In genomic region chr14:68141531-68142088, GRCh38 we compare ENCODE assay signal across 13 cellular contexts.
DNase-seq lines count a peak whose midpoint lies in the region; ATAC-seq and TF ChIP-seq lines count a peak whose summit lies in the region.
"Had no signal": no experiment of that assay in that cellular context is flagged by ENCODE, and none has a peak within 500 bp of the region (broad histone marks: within the 10 kb centered on the region; RNA-seq: fewer than 3 reads in every experiment).

No MANE protein-coding gene starts in this region.

- ATAC-seq in GM21528 (IDR thresholded peaks at IDR 0.05; ENCODE audit: low FRiP score, unreplicated experiment) = no peak

- peak overlapping the region; percentile 98 for H3K27ac ChIP-seq in GM23248
- peak overlapping the region; percentile 95 for H3K27ac ChIP-seq in SJCRH30
- H3K27ac ChIP-seq in fibroblast of lung (ENCODE audit: insufficient read depth, low read length) = peak overlapping the region; percentile 85
- peak overlapping the region; percentile 82 for H3K27ac ChIP-seq in rectal smooth muscle tissue (ENCODE audit: low read depth, low read length)
- no peak overlapping the region for H3K27ac ChIP-seq in MM.1S (ENCODE audit: low read length)
- H3K27ac ChIP-seq: cardiac muscle cell had no signal

- WGBS in GM23248 (ENCODE audit: low coverage in 1 of 2, low lambda C conversion rate in 2 of 2, missing lambda C conversion rate in 2 of 2), 2 experiments = 43 to 49% methylated on average over 5 of the region's 5 CpGs

- H3K9me3 ChIP-seq in GM23248 (ENCODE audit: low read depth) (no peaks in the 10 kb centered on the region), SJCRH30 (replicated peaks) (no peaks in the 10 kb centered on the region), fibroblast of lung (ENCODE audit: control insufficient read depth, insufficient read depth, low read depth, low read length) (no peaks in the 10 kb centered on the region), MM.1S (replicated peaks; ENCODE audit: insufficient read depth, low read length) (no peaks in the 10 kb centered on the region)

- H4K20me1 ChIP-seq in GM23248 (ENCODE audit: insufficient read depth) (no peaks in the 10 kb centered on the region), fibroblast of lung (ENCODE audit: control insufficient read depth, extremely low read depth, insufficient read depth, low read length) (no peaks in the 10 kb centered on the region), MM.1S (ENCODE audit: insufficient read depth, low read length) (no peaks in the 10 kb centered on the region)

- peak overlapping the region; percentile 84 for H3K9ac ChIP-seq in GM23248
- no peak overlapping the region for H3K9ac ChIP-seq in fibroblast of lung (ENCODE audit: insufficient read depth, low read length)
- no peak overlapping the region for H3K9ac ChIP-seq in rectal smooth muscle tissue (ENCODE audit: low read length)
- H3K9ac ChIP-seq in MM.1S (ENCODE audit: low read length) = no peak overlapping the region

- TF ChIP-seq CTCF in fibroblast of lung (conservative IDR thresholded peaks at IDR 0.05 in 1 of 2, IDR thresholded peaks at IDR 0.05 in 1 of 2; ENCODE audit: low read depth in 1 of 2, low read length in 2 of 2) (no peak), MM.1S (IDR thresholded peaks at IDR 0.05; ENCODE audit: low read length) (no peak)

- DNase-seq in GM23248 = peak; percentile 54
- DNase-seq in SJCRH30 = no peak
- peak; percentile 68 to 74 for DNase-seq in fibroblast of lung (ENCODE audit: low read depth in 2 of 2)
- no peak for DNase-seq in iPS-NIHi7 (ENCODE audit: extremely low spot score)
- no peak for DNase-seq in amniotic stem cell (lab: John Stamatoyannopoulos, UW)
- DNase-seq in MM.1S = no peak
- DNase-seq: CD8-positive, alpha-beta memory T cell; hippocampal formation; NCI-H2171; T-helper 1 cell had no signal

- H2AFZ ChIP-seq in GM23248 (no peak overlapping the region), fibroblast of lung (ENCODE audit: low read length) (no peak overlapping the region), MM.1S (ENCODE audit: low read length) (no peak overlapping the region)

- H3K9me2 ChIP-seq in GM23248 (ENCODE audit: insufficient read depth) (no peaks in the 10 kb centered on the region), MM.1S (replicated peaks; ENCODE audit: insufficient read depth, low read length) (no peaks in the 10 kb centered on the region)

- H3K4me1 ChIP-seq in GM23248 (ENCODE audit: insufficient read depth) (peaks cover 94% of the 10 kb centered on the region), SJCRH30 (peaks cover 94% of the 10 kb centered on the region), fibroblast of lung (ENCODE audit: control insufficient read depth, extremely low read depth, insufficient read depth, low read length) (peaks cover 29% of the 10 kb centered on the region), rectal smooth muscle tissue (ENCODE audit: control insufficient read depth, insufficient read depth, low read length) (peaks cover 54% of the 10 kb centered on the region), MM.1S (ENCODE audit: low read length) (no peaks in the 10 kb centered on the region)

- H3K79me2 ChIP-seq in GM23248 (ENCODE audit: insufficient read depth) = no peaks in the 10 kb centered on the region
- H3K79me2 ChIP-seq in fibroblast of lung (ENCODE audit: control insufficient read depth, insufficient read depth, low read length) = no peaks in the 10 kb centered on the region
- H3K79me2 ChIP-seq in MM.1S (ENCODE audit: low read length) = no peaks in the 10 kb centered on the region

- H3F3A ChIP-seq in GM23248 (ENCODE audit: insufficient read depth) (peaks cover 81% of the 10 kb centered on the region), MM.1S (ENCODE audit: insufficient read depth, low read length) (no peaks in the 10 kb centered on the region)

- no peaks in the 10 kb centered on the region for H3K27me3 ChIP-seq in GM23248 (replicated peaks; ENCODE audit: insufficient read depth)
- no peaks in the 10 kb centered on the region for H3K27me3 ChIP-seq in SJCRH30
- H3K27me3 ChIP-seq in fibroblast of lung (ENCODE audit: control insufficient read depth, insufficient read depth, low read length) = no peaks in the 10 kb centered on the region
- H3K27me3 ChIP-seq in rectal smooth muscle tissue (ENCODE audit: control insufficient read depth, insufficient read depth, low read length) = no peaks in the 10 kb centered on the region
- no peaks in the 10 kb centered on the region for H3K27me3 ChIP-seq in MM.1S (replicated peaks; ENCODE audit: insufficient read depth, low read length)
- H3K27me3 ChIP-seq: cardiac muscle cell had no signal

- in situ Hi-C loops in GM23248 (cut with MboI) = no loop called here

- H3K4me3 ChIP-seq in GM23248 (no peak overlapping the region), SJCRH30 (no peak overlapping the region), fibroblast of lung (replicated peaks in 1 of 4; ENCODE audit: control extremely low read depth in 1 of 4, insufficient read depth in 1 of 4, low read depth in 3 of 4, low read length in 4 of 4) (no peak overlapping the region), rectal smooth muscle tissue (ENCODE audit: low read length) (no peak overlapping the region), MM.1S (ENCODE audit: low read length) (no peak overlapping the region)
- H3K4me3 ChIP-seq: cardiac muscle cell had no signal

- H3K4me2 ChIP-seq in GM23248 (ENCODE audit: unreplicated experiment) (peak overlapping the region; percentile 67), fibroblast of lung (ENCODE audit: extremely low read depth, insufficient read depth, low read length) (no peak overlapping the region), MM.1S (ENCODE audit: low read depth, low read length) (no peak overlapping the region)

- H3K36me3 ChIP-seq in GM23248 (ENCODE audit: low read depth) = no peaks in the 10 kb centered on the region
- no peaks in the 10 kb centered on the region for H3K36me3 ChIP-seq in SJCRH30
- H3K36me3 ChIP-seq in fibroblast of lung (ENCODE audit: control insufficient read depth, insufficient read depth, low read length) = no peaks in the 10 kb centered on the region
- H3K36me3 ChIP-seq in rectal smooth muscle tissue (ENCODE audit: control insufficient read depth, insufficient read depth, low read length) = no peaks in the 10 kb centered on the region
- H3K36me3 ChIP-seq in MM.1S (replicated peaks; ENCODE audit: insufficient read depth, low read length) = no peaks in the 10 kb centered on the region
- H3K36me3 ChIP-seq: cardiac muscle cell had no signal

Comparison
In these comparisons a context has a peak if more than half of its experiments do, and no peak if none do; other contexts are left out.
1. DNase-seq: peak in GM23248 (single experiment) and fibroblast of lung (2 of 2); none in SJCRH30 (0 of 2), iPS-NIHi7 (single experiment), amniotic stem cell (single experiment) and MM.1S (single experiment).